Comparison of ENCODE assay signal across 1 cellular context in genomic region chr12:100573499-100574261, GRCh38.
TF ChIP-seq lines count a peak whose summit lies in the region.

Gene GAS2L3, plus strand, starts transcription at chr12:100573684. Its CDS starts 21,221 bp downstream, at chr12:100594905.

TF ChIP-seq in GM23338, 12 proteins besides CTCF, POLR2A, EP300 and RAD21 (continued from another document):
- TF ChIP-seq, protein P1, sequence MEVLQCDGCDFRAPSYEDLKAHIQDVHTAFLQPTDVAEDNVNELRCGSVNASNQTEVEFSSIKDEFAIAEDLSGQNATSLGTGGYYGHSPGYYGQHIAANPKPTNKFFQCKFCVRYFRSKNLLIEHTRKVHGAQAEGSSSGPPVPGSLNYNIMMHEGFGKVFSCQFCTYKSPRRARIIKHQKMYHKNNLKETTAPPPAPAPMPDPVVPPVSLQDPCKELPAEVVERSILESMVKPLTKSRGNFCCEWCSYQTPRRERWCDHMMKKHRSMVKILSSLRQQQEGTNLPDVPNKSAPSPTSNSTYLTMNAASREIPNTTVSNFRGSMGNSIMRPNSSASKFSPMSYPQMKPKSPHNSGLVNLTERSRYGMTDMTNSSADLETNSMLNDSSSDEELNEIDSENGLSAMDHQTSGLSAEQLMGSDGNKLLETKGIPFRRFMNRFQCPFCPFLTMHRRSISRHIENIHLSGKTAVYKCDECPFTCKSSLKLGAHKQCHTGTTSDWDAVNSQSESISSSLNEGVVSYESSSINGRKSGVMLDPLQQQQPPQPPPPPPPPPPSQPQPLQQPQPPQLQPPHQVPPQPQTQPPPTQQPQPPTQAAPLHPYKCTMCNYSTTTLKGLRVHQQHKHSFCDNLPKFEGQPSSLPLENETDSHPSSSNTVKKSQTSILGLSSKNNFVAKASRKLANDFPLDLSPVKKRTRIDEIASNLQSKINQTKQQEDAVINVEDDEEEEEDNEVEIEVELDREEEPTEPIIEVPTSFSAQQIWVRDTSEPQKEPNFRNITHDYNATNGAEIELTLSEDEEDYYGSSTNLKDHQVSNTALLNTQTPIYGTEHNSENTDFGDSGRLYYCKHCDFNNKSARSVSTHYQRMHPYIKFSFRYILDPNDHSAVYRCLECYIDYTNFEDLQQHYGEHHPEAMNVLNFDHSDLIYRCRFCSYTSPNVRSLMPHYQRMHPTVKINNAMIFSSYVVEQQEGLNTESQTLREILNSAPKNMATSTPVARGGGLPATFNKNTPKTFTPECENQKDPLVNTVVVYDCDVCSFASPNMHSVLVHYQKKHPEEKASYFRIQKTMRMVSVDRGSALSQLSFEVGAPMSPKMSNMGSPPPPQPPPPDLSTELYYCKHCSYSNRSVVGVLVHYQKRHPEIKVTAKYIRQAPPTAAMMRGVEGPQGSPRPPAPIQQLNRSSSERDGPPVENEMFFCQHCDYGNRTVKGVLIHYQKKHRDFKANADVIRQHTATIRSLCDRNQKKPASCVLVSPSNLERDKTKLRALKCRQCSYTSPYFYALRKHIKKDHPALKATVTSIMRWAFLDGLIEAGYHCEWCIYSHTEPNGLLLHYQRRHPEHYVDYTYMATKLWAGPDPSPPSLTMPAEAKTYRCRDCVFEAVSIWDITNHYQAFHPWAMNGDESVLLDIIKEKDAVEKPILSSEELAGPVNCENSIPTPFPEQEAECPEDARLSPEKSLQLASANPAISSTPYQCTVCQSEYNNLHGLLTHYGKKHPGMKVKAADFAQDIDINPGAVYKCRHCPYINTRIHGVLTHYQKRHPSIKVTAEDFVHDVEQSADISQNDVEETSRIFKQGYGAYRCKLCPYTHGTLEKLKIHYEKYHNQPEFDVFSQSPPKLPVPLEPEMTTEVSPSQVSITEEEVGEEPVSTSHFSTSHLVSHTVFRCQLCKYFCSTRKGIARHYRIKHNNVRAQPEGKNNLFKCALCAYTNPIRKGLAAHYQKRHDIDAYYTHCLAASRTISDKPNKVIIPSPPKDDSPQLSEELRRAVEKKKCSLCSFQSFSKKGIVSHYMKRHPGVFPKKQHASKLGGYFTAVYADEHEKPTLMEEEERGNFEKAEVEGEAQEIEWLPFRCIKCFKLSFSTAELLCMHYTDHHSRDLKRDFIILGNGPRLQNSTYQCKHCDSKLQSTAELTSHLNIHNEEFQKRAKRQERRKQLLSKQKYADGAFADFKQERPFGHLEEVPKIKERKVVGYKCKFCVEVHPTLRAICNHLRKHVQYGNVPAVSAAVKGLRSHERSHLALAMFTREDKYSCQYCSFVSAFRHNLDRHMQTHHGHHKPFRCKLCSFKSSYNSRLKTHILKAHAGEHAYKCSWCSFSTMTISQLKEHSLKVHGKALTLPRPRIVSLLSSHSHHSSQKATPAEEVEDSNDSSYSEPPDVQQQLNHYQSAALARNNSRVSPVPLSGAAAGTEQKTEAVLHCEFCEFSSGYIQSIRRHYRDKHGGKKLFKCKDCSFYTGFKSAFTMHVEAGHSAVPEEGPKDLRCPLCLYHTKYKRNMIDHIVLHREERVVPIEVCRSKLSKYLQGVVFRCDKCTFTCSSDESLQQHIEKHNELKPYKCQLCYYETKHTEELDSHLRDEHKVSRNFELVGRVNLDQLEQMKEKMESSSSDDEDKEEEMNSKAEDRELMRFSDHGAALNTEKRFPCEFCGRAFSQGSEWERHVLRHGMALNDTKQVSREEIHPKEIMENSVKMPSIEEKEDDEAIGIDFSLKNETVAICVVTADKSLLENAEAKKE (CRISPR knock-in tag; IDR thresholded peaks at IDR 0.05) = no peak
- TF ChIP-seq ZNF114 (CRISPR knock-in tag; IDR thresholded peaks at IDR 0.05) (no peak), POLR2AphosphoS5 (IDR thresholded peaks at IDR 0.05; ENCODE audit: low read depth) (peak; percentile 94), JUNB (IDR thresholded peaks at IDR 0.05; ENCODE audit: unreplicated experiment) (no peak)
TF ChIP-seq in GM23338: peak in this region for 2.
